Comparison of ENCODE assay signal across 11 cellular contexts in the genomic region with DNA sequence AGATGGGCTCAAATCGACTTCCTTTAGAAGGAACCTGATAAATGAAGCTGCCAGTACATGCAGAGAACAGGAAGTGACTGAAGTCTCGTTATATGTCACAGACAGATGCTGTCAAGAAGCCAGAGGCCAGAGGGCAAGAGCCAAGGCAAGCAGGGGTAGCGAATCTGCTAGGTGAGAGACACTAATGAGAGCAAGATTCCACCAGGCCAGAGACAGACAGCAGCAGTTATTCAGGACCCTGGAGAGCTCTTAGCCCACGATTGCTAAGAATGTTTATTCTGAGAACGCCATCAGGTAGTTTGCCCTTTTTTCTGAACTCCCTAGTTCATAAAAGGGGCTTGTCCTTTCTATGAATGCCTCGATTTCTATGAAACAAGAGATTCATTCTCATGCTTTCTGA.
A peak's percentile ranks its signal among the peaks of the same experiment; 100 is the strongest.
DNase-seq lines count a peak whose midpoint lies in the region; ATAC-seq, FAIRE-seq and TF ChIP-seq lines count a peak whose summit lies in the region.
"Had no signal": no experiment of that assay in that cellular context is flagged by ENCODE, and none has a peak within 500 bp of the region (broad histone marks: within the 10 kb centered on the region; RNA-seq: fewer than 3 reads in every experiment).

No MANE protein-coding gene starts in this region.

- no peak overlapping the region for H3K4me2 ChIP-seq in smooth muscle cell

- TF ChIP-seq CTCF in smooth muscle cell (IDR thresholded peaks at IDR 0.05; ENCODE audit: borderline replicate concordance, insufficient read depth, poor library complexity, severe bottlenecking) = no peak

- H3K4me1 ChIP-seq in smooth muscle cell (ENCODE audit: low read depth) = no peaks in the 10 kb centered on the region
- H3K4me1 ChIP-seq: esophagus squamous epithelium had no signal

- no peaks in the 10 kb centered on the region for H3K27me3 ChIP-seq in smooth muscle cell (ENCODE audit: low read depth)
- H3K27me3 ChIP-seq: esophagus squamous epithelium had no signal

- 38% methylated on average over 6 of the region's 6 CpGs for WGBS in smooth muscle cell (ENCODE audit: low lambda C conversion rate)

- no peak overlapping the region for H3K4me3 ChIP-seq in smooth muscle cell
- H3K4me3 ChIP-seq: esophagus squamous epithelium had no signal

- H3K9me3 ChIP-seq in smooth muscle cell (replicated peaks; ENCODE audit: low read depth) = no peaks in the 10 kb centered on the region
- H3K9me3 ChIP-seq: esophagus squamous epithelium had no signal

- TF ChIP-seq POLR2A in GM12891 (IDR thresholded peaks at IDR 0.05; ENCODE audit: low read depth, low read length) = no peak

- no peak overlapping the region for H3K27ac ChIP-seq in smooth muscle cell (ENCODE audit: low read depth)
- H3K27ac ChIP-seq: esophagus squamous epithelium had no signal

- ATAC-seq in GM21526 (IDR thresholded peaks at IDR 0.05; ENCODE audit: low FRiP score, unreplicated experiment) (no peak), GM19328 (IDR thresholded peaks at IDR 0.05; ENCODE audit: unreplicated experiment) (no peak), HG02938 (IDR thresholded peaks at IDR 0.05; ENCODE audit: unreplicated experiment) (no peak)
- ATAC-seq: naive thymus-derived CD4-positive, alpha-beta T cell had no signal

- H2AFZ ChIP-seq in smooth muscle cell (ENCODE audit: low read depth) = no peak overlapping the region

- no peaks in the 10 kb centered on the region for H3K79me2 ChIP-seq in smooth muscle cell (ENCODE audit: low read depth)

- peak; percentile 73 for FAIRE-seq in GM12891 (lab: Jason Lieb, UNC)

- H3F3A ChIP-seq in smooth muscle cell (ENCODE audit: low read depth) = no peaks in the 10 kb centered on the region

- no peaks in the 10 kb centered on the region for H4K20me1 ChIP-seq in smooth muscle cell (ENCODE audit: low read depth)

- DNase-seq in AG08395 (ENCODE audit: low spot score) (peak; percentile 8), GM12891 (ENCODE audit: insufficient read length, low spot score) (no peak), RPMI7951 (ENCODE audit: low read depth) (peak; percentile 13), fibroblast of peridontal ligament (ENCODE audit: extremely low read depth) (peak; percentile 5), smooth muscle cell (lab: John Stamatoyannopoulos, UW; ENCODE audit: unreplicated experiment) (no peak)
- DNase-seq: esophagus squamous epithelium, GDM1 had no signal

- no peak overlapping the region for H3K9ac ChIP-seq in smooth muscle cell (ENCODE audit: low read depth)

- H3K36me3 ChIP-seq in smooth muscle cell (ENCODE audit: low read depth) = no peaks in the 10 kb centered on the region
- H3K36me3 ChIP-seq: esophagus squamous epithelium had no signal

TF ChIP-seq in GM12891, 5 proteins besides CTCF, POLR2A, EP300 and RAD21:
- no peak for TF ChIP-seq PAX5 (IDR thresholded peaks at IDR 0.05; ENCODE audit: insufficient read depth, low read length, severe bottlenecking)
- no peak for TF ChIP-seq POU2F2 (IDR thresholded peaks at IDR 0.05; ENCODE audit: low read depth, low read length)
- no peak for TF ChIP-seq SPI1 (IDR thresholded peaks at IDR 0.05; ENCODE audit: low read depth, low read length)
- TF ChIP-seq TAF1 (IDR thresholded peaks at IDR 0.05; ENCODE audit: low read depth, low read length) = no peak
- no peak for TF ChIP-seq POLR2AphosphoS5 (IDR thresholded peaks at IDR 0.05; ENCODE audit: low read depth, low read length)

Comparison
In these comparisons a context has a peak if more than half of its experiments do, and no peak if none do; other contexts are left out.
1. DNase-seq: peak in AG08395 (single experiment), RPMI7951 (single experiment) and fibroblast of peridontal ligament (single experiment); none in GM12891 (single experiment) and smooth muscle cell (single experiment).